ENCODE assay signal across 19 cellular contexts in the genomic region with DNA sequence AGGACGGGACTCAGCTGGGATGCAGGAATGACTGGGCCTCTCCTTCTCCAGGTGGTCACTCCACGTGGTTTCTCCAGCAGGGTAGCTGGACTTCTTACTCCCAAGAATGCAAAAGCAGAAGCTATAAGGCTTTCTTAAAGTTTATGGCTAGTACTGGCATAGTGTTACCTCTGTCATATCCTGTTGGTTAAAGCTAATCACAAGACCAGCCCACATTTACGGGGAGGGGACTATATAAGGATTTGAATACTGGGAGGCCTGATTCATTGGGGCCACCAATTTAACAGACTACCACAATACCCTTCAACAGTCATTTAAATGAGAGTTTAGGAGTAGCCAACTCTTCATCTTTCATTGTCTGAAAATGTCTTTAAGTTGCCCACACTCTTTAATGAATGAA.
A peak's percentile ranks its signal among the peaks of the same experiment; 100 is the strongest.
DNase-seq lines count a peak whose midpoint lies in the region; ATAC-seq, FAIRE-seq and TF ChIP-seq lines count a peak whose summit lies in the region.
"Had no signal": no experiment of that assay in that cellular context is flagged by ENCODE, and none has a peak within 500 bp of the region (broad histone marks: within the 10 kb centered on the region; RNA-seq: fewer than 3 reads in every experiment).

No MANE protein-coding gene starts in this region.

- H3K4me1 Mint-ChIP-seq in naive B cell: no peaks in the 10 kb centered on the region

- H3K27me3 ChIP-seq in GM12878 (replicated peaks in 1 of 2; ENCODE audit: control insufficient read depth in 2 of 2, insufficient read depth in 2 of 2, low read length in 1 of 2): peaks cover 0 to 1% of the 10 kb centered on the region in 2 experiments; a peak in 1 of 4 replicates
- H3K27me3 ChIP-seq in spleen (replicated peaks in 1 of 7): no peaks in the 10 kb centered on the region
- H3K27me3 ChIP-seq: BLaER1 treated with 17β-estradiol and CSF1 and Interleukin-3, amounts not matched to agents 10 nM and 100 nM had no signal

- peak overlapping the region in 1 of 6 donors; percentile 80 for H3K27ac Mint-ChIP-seq in naive B cell
- H3K27ac Mint-ChIP-seq: CD4-positive, alpha-beta T cell had no signal

- TF ChIP-seq EP300 in GM12878 (IDR thresholded peaks at IDR 0.05; ENCODE audit: borderline replicate concordance in 1 of 2, control insufficient read depth in 1 of 2, low read depth in 2 of 2, low read length in 2 of 2): no peak

- H3K27me3 Mint-ChIP-seq in naive B cell: peaks cover 3 to 12% (median 6%) of the 10 kb centered on the region in 3 donors

- H3K9me3 ChIP-seq in GM12878 (replicated peaks; ENCODE audit: control insufficient read depth, insufficient read depth, low read length): no peaks in the 10 kb centered on the region
- H3K9me3 ChIP-seq in spleen: no peaks in the 10 kb centered on the region
- H3K9me3 ChIP-seq: BLaER1 treated with 17β-estradiol and CSF1 and Interleukin-3, amounts not matched to agents 10 nM and 100 nM; HAP-1 had no signal

- BruUV-seq in GM12878 (replicated peaks; lab: Mats Ljungman, UMichigan): no TSS peak

- H4K20me1 ChIP-seq in GM12878 (ENCODE audit: control insufficient read depth, insufficient read depth): no peaks in the 10 kb centered on the region
- H4K20me1 ChIP-seq: BLaER1 treated with 17β-estradiol and CSF1 and Interleukin-3, amounts not matched to agents 10 nM and 100 nM had no signal

- H3K79me2 ChIP-seq in GM12878 (ENCODE audit: control insufficient read depth, insufficient read depth, low read length): no peaks in the 10 kb centered on the region

- H3K27ac ChIP-seq in GM12878 (ENCODE audit: control insufficient read depth, insufficient read depth) (no peak overlapping the region), spleen (no peak overlapping the region)
- H3K27ac ChIP-seq: BLaER1 treated with 17β-estradiol and CSF1 and Interleukin-3, amounts not matched to agents 10 nM and 100 nM; HL-60 had no signal

- H3K36me3 Mint-ChIP-seq in naive B cell: no peaks in the 10 kb centered on the region

- no peaks in the 10 kb centered on the region for H3K36me3 ChIP-seq in GM12878 (ENCODE audit: control insufficient read depth in 2 of 2, insufficient read depth in 2 of 2, low read length in 1 of 2)
- no peaks in the 10 kb centered on the region for H3K36me3 ChIP-seq in spleen
- H3K36me3 ChIP-seq: BLaER1 treated with 17β-estradiol and CSF1 and Interleukin-3, amounts not matched to agents 10 nM and 100 nM; HAP-1 had no signal

- WGBS in GM12878 (ENCODE audit: insufficient coverage, insufficient replicate concordance, low lambda C conversion rate, missing lambda C conversion rate): 0% methylated on average over 3 of the region's 3 CpGs
- 31 to 74% (median 59%) methylated on average over 2 to 3 of the region's 3 CpGs for WGBS in spleen, 5 donors

- no peak overlapping the region for H3K4me2 ChIP-seq in GM12878 (ENCODE audit: control insufficient read depth, insufficient read depth)
- H3K4me2 ChIP-seq: BLaER1 treated with 17β-estradiol and CSF1 and Interleukin-3, amounts not matched to agents 10 nM and 100 nM had no signal

- CTCF ChIA-PET in GM12878 (lab: Yijun Ruan, JAX): interaction anchor here (1.9 kb wide), 1 partner anchor 9 kb away, joined by 5 read pairs; no protein-coding TSS in a partner anchor

- H3K9ac ChIP-seq in GM12878 (ENCODE audit: control insufficient read depth, insufficient read depth, low read length): no peak overlapping the region
- H3K9ac ChIP-seq: BLaER1 treated with 17β-estradiol and CSF1 and Interleukin-3, amounts not matched to agents 10 nM and 100 nM had no signal

- no peak for TF ChIP-seq CTCF in NB4 (IDR thresholded peaks at IDR 0.05; ENCODE audit: low read depth, low read length)
- TF ChIP-seq CTCF in GM12878 (IDR thresholded peaks at IDR 0.05 in 2 of 3, conservative IDR thresholded peaks at IDR 0.05 in 1 of 3; ENCODE audit: control insufficient read depth in 2 of 3, extremely low read depth in 1 of 3, insufficient read depth in 1 of 3, low read depth in 3 of 3, low read length in 3 of 3): no peak
- TF ChIP-seq CTCF in spleen (IDR thresholded peaks at IDR 0.05 in 8 of 11, conservative IDR thresholded peaks at IDR 0.05 in 3 of 11): no peak

- intact Hi-C loops in GM12878 (cut with micrococcal nuclease; ENCODE audit: unreplicated experiment) (no loop called here), spleen (cut with DNase I; ENCODE audit: low total_unique reads) (no loop called here)

- no peak overlapping the region for H3K4me3 ChIP-seq in NB4 (ENCODE audit: low read depth, low read length)
- no peak overlapping the region for H3K4me3 ChIP-seq in GM12878
- no peak overlapping the region for H3K4me3 ChIP-seq in spleen
- H3K4me3 ChIP-seq: BLaER1 treated with 17β-estradiol and CSF1 and Interleukin-3, amounts not matched to agents 10 nM and 100 nM; HAP-1 had no signal

- ATAC-seq in GM12878 (peak; percentile 40; the same call in 1 of the 3 replicates), naive B cell (ENCODE audit: low read depth in 2 of 2) (peak; percentile 52 to 57), HG02623 (IDR thresholded peaks at IDR 0.05; ENCODE audit: unreplicated experiment) (no peak)

- SMC1A ChIA-PET in GM12878 (lab: Charles Lee; ENCODE audit: uncharacterized antibody, unreplicated experiment): interaction anchor here (0.8 to 1.2 kb wide), 2 partner anchors 9 to 53 kb away, joined by 3 read pairs; no protein-coding TSS in a partner anchor

- peaks cover 0 to 3% (median 0%) of the 10 kb centered on the region in 7 donors for H3K9me3 Mint-ChIP-seq in naive B cell
- H3K9me3 Mint-ChIP-seq: CD4-positive, alpha-beta T cell had no signal

- no peak for TF ChIP-seq RAD21 in GM12878 (IDR thresholded peaks at IDR 0.05; ENCODE audit: insufficient read depth, low read depth, low read length)

- TF ChIP-seq POLR2A in NB4 (IDR thresholded peaks at IDR 0.05; ENCODE audit: extremely low read depth, insufficient read length) (no peak), GM12878 (IDR thresholded peaks at IDR 0.05; ENCODE audit: low read depth, low read length) (no peak), spleen (IDR thresholded peaks at IDR 0.05) (no peak)

- in situ Hi-C loops in GM12878 (cut with MboI): no loop called here

- H3K4me3 Mint-ChIP-seq in naive B cell: no peak overlapping the region
- H3K4me3 Mint-ChIP-seq: CD4-positive, alpha-beta T cell had no signal

- RAD21 ChIA-PET in GM12878 (lab: Charles Lee; ENCODE audit: unreplicated experiment): no interaction called here

- no peak overlapping the region for H2AFZ ChIP-seq in GM12878 (ENCODE audit: control insufficient read depth, low read depth, low read length)

- no peaks in the 10 kb centered on the region for H3K4me1 ChIP-seq in GM12878 (ENCODE audit: control insufficient read depth, insufficient read depth, low read length)
- no peaks in the 10 kb centered on the region for H3K4me1 ChIP-seq in spleen
- H3K4me1 ChIP-seq: BLaER1 treated with 17β-estradiol and CSF1 and Interleukin-3, amounts not matched to agents 10 nM and 100 nM had no signal

- FAIRE-seq in GM12878 (lab: Jason Lieb, UNC): no peak
- FAIRE-seq: GM12892, GM19239, H1 had no signal

- peak; percentile 27 for DNase-seq in HT1080 (ENCODE audit: low read depth)
- DNase-seq in NB4 (ENCODE audit: low read depth): peak; percentile 20
- DNase-seq in GM12878 (ENCODE audit: low read depth, low spot score): no peak
- no peak for DNase-seq in naive B cell
- no peak for DNase-seq in NOMO-1 treated with dmso at 0.1 percent for 144 hours (lab: John Stamatoyannopoulos, UW; ENCODE audit: unreplicated experiment)
- no peak for DNase-seq in NCI-H524 (lab: John Stamatoyannopoulos, UW)
- no peak for DNase-seq in spleen
- DNase-seq: ACHN; Calu3; CD4-positive, alpha-beta T cell; DMS79; IMR-90 had no signal

- POLR2A ChIA-PET in GM12878 (lab: Charles Lee): no interaction called here

TF ChIP-seq in GM12878, 131 proteins besides CTCF, POLR2A, EP300 and RAD21:
- TF ChIP-seq PAX8 (IDR thresholded peaks at IDR 0.05) (no peak), YY1 (IDR thresholded peaks at IDR 0.05; ENCODE audit: low read depth, low read length) (no peak), HDGF (IDR thresholded peaks at IDR 0.05) (no peak), ESRRA (IDR thresholded peaks at IDR 0.05; ENCODE audit: low read length) (no peak)
TF ChIP-seq in GM12878: peak in this region for 0.

Comparison
In these comparisons a context has a peak if more than half of its experiments do, and no peak if none do; other contexts are left out.
1. DNase-seq: peak in HT1080 (single experiment) and NB4 (single experiment); none in GM12878 (single experiment), naive B cell (single experiment), NOMO-1 treated with dmso at 0.1 percent for 144 hours (single experiment), NCI-H524 (0 of 2) and spleen (single experiment).